In genomic region chr1:33823401-33823800, GRCh38 we compare ENCODE assay signal across 23 cellular contexts. TPM values are rescaled to one million over a fixed set of nuclear protein-coding genes. Genes with fewer than 3 reads are reported as not detected.
DNase-seq lines count a peak whose midpoint lies in the region; ATAC-seq and TF ChIP-seq lines count a peak whose summit lies in the region.
"Had no signal": no experiment of that assay in that cellular context is flagged by ENCODE, and none has a peak within 500 bp of the region (broad histone marks: within the 10 kb centered on the region; RNA-seq: fewer than 3 reads in every experiment).

No MANE protein-coding gene starts in this region.

- CTCF ChIA-PET in Caco-2 (lab: Charles Lee), result no interaction called here

- no peak overlapping the region for H3K4me3 Mint-ChIP-seq in endodermal cell
- H3K4me3 Mint-ChIP-seq in Caco-2 (ENCODE audit: unreplicated experiment), result no peak overlapping the region
- H3K4me3 Mint-ChIP-seq: CD14-positive monocyte; CD4-positive, alpha-beta memory T cell; CD4-positive, CD25-positive, alpha-beta regulatory T cell; CD8-positive, alpha-beta memory T cell had no signal

- H3K4me3 ChIP-seq in right atrium auricular region (no peak overlapping the region), heart left ventricle (no peak overlapping the region), endodermal cell (ENCODE audit: low read length) (no peak overlapping the region), lung (no peak overlapping the region), vagina (no peak overlapping the region), Caco-2 (ENCODE audit: low read depth, low read length) (no peak overlapping the region)
- H3K4me3 ChIP-seq: BLaER1, GM12878 had no signal

- H3K27ac Mint-ChIP-seq in endodermal cell, result no peak overlapping the region
- no peak overlapping the region for H3K27ac Mint-ChIP-seq in Caco-2 (ENCODE audit: unreplicated experiment)
- H3K27ac Mint-ChIP-seq: CD4-positive, alpha-beta memory T cell; CD4-positive, CD25-positive, alpha-beta regulatory T cell; CD8-positive, alpha-beta memory T cell had no signal

- H3K36me3 Mint-ChIP-seq in endodermal cell (ENCODE audit: low read depth), result no peaks in the 10 kb centered on the region
- no peaks in the 10 kb centered on the region for H3K36me3 Mint-ChIP-seq in Caco-2 (ENCODE audit: insufficient read depth, unreplicated experiment)
- H3K36me3 Mint-ChIP-seq: CD14-positive monocyte; CD4-positive, alpha-beta memory T cell; CD4-positive, CD25-positive, alpha-beta regulatory T cell had no signal

- H3K27me3 ChIP-seq in right atrium auricular region (no peaks in the 10 kb centered on the region), heart left ventricle (peaks cover 0 to 8% (median 0%) of the 10 kb centered on the region in 9 donors), endodermal cell (ENCODE audit: control insufficient read depth, insufficient read depth, low read length, poor library complexity, severe bottlenecking) (no peaks in the 10 kb centered on the region), lung (ENCODE audit: control insufficient read depth, insufficient read depth) (no peaks in the 10 kb centered on the region), vagina (no peaks in the 10 kb centered on the region), Caco-2 (replicated peaks; ENCODE audit: control insufficient read depth, insufficient read depth, low read length) (no peaks in the 10 kb centered on the region)
- H3K27me3 ChIP-seq: BE2C, BLaER1 had no signal

- TF ChIP-seq POLR2A in heart left ventricle (IDR thresholded peaks at IDR 0.05) (no peak), vagina (IDR thresholded peaks at IDR 0.05) (no peak)

- H3K4me1 ChIP-seq in right atrium auricular region, result no peaks in the 10 kb centered on the region
- no peaks in the 10 kb centered on the region for H3K4me1 ChIP-seq in heart left ventricle
- H3K4me1 ChIP-seq in endodermal cell (ENCODE audit: control insufficient read depth, insufficient read depth, low read length), result no peaks in the 10 kb centered on the region
- H3K4me1 ChIP-seq in lung (ENCODE audit: control insufficient read depth in 2 of 2, insufficient read depth in 2 of 2, low read length in 2 of 2), result no peaks in the 10 kb centered on the region
- H3K4me1 ChIP-seq in vagina, result no peaks in the 10 kb centered on the region
- H3K4me1 ChIP-seq in Caco-2, result no peaks in the 10 kb centered on the region
- H3K4me1 ChIP-seq: BE2C, BLaER1 had no signal

- no peaks in the 10 kb centered on the region for H3K9me3 ChIP-seq in right atrium auricular region
- H3K9me3 ChIP-seq in heart left ventricle, result no peaks in the 10 kb centered on the region
- H3K9me3 ChIP-seq in endodermal cell (ENCODE audit: control insufficient read depth, low read length), result peaks cover 3% of the 10 kb centered on the region
- H3K9me3 ChIP-seq in lung (ENCODE audit: control insufficient read depth in 2 of 2, insufficient read depth in 1 of 2, low read length in 1 of 2), result no peaks in the 10 kb centered on the region
- no peaks in the 10 kb centered on the region for H3K9me3 ChIP-seq in vagina
- H3K9me3 ChIP-seq in Caco-2, result no peaks in the 10 kb centered on the region
- H3K9me3 ChIP-seq: BE2C had no signal

- DNase-seq in right atrium auricular region (ENCODE audit: low spot score), result peak; percentile 23
- DNase-seq in heart left ventricle, result no peak
- DNase-seq in endodermal cell, result peak; percentile 7
- DNase-seq in lung (ENCODE audit: low spot score), result peak; percentile 4
- peak; percentile 44 to 91 for DNase-seq in vagina (ENCODE audit: extremely low spot score in 2 of 2)
- no peak for DNase-seq in GDM1 (lab: John Stamatoyannopoulos, UW)
- no peak for DNase-seq in Caco-2
- DNase-seq: 8988T; ACHN; BE2C; C1 segment of cervical spinal cord; Calu3; CD4-positive, alpha-beta memory T cell; CD4-positive, CD25-positive, alpha-beta regulatory T cell; CD8-positive, alpha-beta memory T cell; COR-L47; DMS79 treated with DMSO at 0.1 percent for 48 hours had no signal

- intact Hi-C loops in heart left ventricle (cut with DNase I) (no loop called here), vagina (cut with DNase I) (no loop called here), Caco-2 (cut with micrococcal nuclease; ENCODE audit: unreplicated experiment) (no loop called here)

- H3K27ac ChIP-seq in right atrium auricular region (no peak overlapping the region), heart left ventricle (no peak overlapping the region), endodermal cell (ENCODE audit: low read depth, low read length) (no peak overlapping the region), lung (ENCODE audit: low read depth in 1 of 2, low read length in 1 of 2) (no peak overlapping the region), vagina (no peak overlapping the region)
- H3K27ac ChIP-seq: BLaER1 had no signal

- peaks cover 10% of the 10 kb centered on the region for H3K9me3 Mint-ChIP-seq in endodermal cell
- H3K9me3 Mint-ChIP-seq in Caco-2 (ENCODE audit: unreplicated experiment), result no peaks in the 10 kb centered on the region

- H3K27me3 Mint-ChIP-seq in endodermal cell (ENCODE audit: insufficient read depth) (peaks cover 10% of the 10 kb centered on the region), Caco-2 (ENCODE audit: insufficient read depth, unreplicated experiment) (peaks cover 6% of the 10 kb centered on the region)
- H3K27me3 Mint-ChIP-seq: CD4-positive, CD25-positive, alpha-beta regulatory T cell had no signal

- H3K36me3 ChIP-seq in right atrium auricular region (no peaks in the 10 kb centered on the region), heart left ventricle (no peaks in the 10 kb centered on the region), endodermal cell (ENCODE audit: control insufficient read depth, insufficient read depth, low read length) (no peaks in the 10 kb centered on the region), lung (ENCODE audit: control insufficient read depth in 2 of 2, insufficient read depth in 2 of 2, low read length in 2 of 2) (no peaks in the 10 kb centered on the region), vagina (no peaks in the 10 kb centered on the region), Caco-2 (ENCODE audit: control insufficient read depth, insufficient read depth, low read length) (no peaks in the 10 kb centered on the region)
- H3K36me3 ChIP-seq: BE2C, BLaER1 had no signal

- TF ChIP-seq CTCF in right atrium auricular region (IDR thresholded peaks at IDR 0.05) (no peak), heart left ventricle (IDR thresholded peaks at IDR 0.05) (no peak), endodermal cell (conservative IDR thresholded peaks at IDR 0.05) (no peak), lung (IDR thresholded peaks at IDR 0.05; ENCODE audit: control extremely low read depth, extremely low read depth) (no peak), vagina (IDR thresholded peaks at IDR 0.05) (no peak), Caco-2 (IDR thresholded peaks at IDR 0.05; ENCODE audit: insufficient read depth in 1 of 2, low read depth in 1 of 2, low read length in 1 of 2, severe bottlenecking in 1 of 2, unreplicated experiment in 1 of 2) (no peak)

- POLR2A ChIA-PET in Caco-2 (lab: Charles Lee), result no interaction called here

- H3K4me1 Mint-ChIP-seq in endodermal cell (no peaks in the 10 kb centered on the region), Caco-2 (ENCODE audit: low read depth, unreplicated experiment) (no peaks in the 10 kb centered on the region)
- H3K4me1 Mint-ChIP-seq: CD14-positive monocyte; CD4-positive, alpha-beta memory T cell; CD4-positive, CD25-positive, alpha-beta regulatory T cell; CD8-positive, alpha-beta memory T cell had no signal

- 88 to 95% (median 93%) methylated on average over 2 of the region's 2 CpGs for WGBS in heart left ventricle, 4 donors
- WGBS in endodermal cell (ENCODE audit: insufficient coverage in 1 of 2, insufficient read length in 1 of 2), 2 experiments, result 83 to 87% methylated on average over 1 to 2 of the region's 2 CpGs
- 93% methylated on average over 2 of the region's 2 CpGs for WGBS in lung, 2 donors

- H3K9ac ChIP-seq in endodermal cell (ENCODE audit: extremely low read depth, low read length, poor library complexity, severe bottlenecking), result no peak overlapping the region
- H3K9ac ChIP-seq: BLaER1 had no signal

- ATAC-seq in heart left ventricle (no peak), lung (ENCODE audit: insufficient read depth, low FRiP score) (no peak), HG02840 (IDR thresholded peaks at IDR 0.05; ENCODE audit: low FRiP score, unreplicated experiment) (no peak)
- ATAC-seq: GM12878 had no signal

- no TSS peak for BruUV-seq in Caco-2 (replicated peaks; lab: Mats Ljungman, UMichigan)

RNA-seq across cellular contexts. Expression of gene HMGB4, which starts 40.5 kb away (rescaled TPM):
- not detected for total RNA-seq in right atrium auricular region
- total RNA-seq in heart left ventricle, result not detected
- not detected for polyA plus RNA-seq in heart left ventricle
- total RNA-seq in endodermal cell, result not detected
- polyA plus RNA-seq in endodermal cell (2013, experiment 1 of 2), result not detected
- not detected for polyA plus RNA-seq in endodermal cell (2013, experiment 2 of 2)
- total RNA-seq in lung, result not detected
- not detected for polyA plus RNA-seq in lung
- total RNA-seq in vagina, result not detected
- not detected in 2 replicates for total RNA-seq in Caco-2 (2022)
- total RNA-seq: A673; Calu3; CD4-positive, alpha-beta memory T cell; CD4-positive, CD25-positive, alpha-beta regulatory T cell; CD8-positive, alpha-beta memory T cell; GM12878 had no signal
- polyA plus RNA-seq: AG04450; CD14-positive monocyte; CD4-positive, alpha-beta memory T cell; CD4-positive, CD25-positive, alpha-beta regulatory T cell; CD8-positive, alpha-beta memory T cell; GM12878 had no signal

Comparison
In these comparisons a context has a peak if more than half of its experiments do, and no peak if none do; other contexts are left out.
1. DNase-seq: peak in right atrium auricular region (single experiment), endodermal cell (single experiment), lung (single experiment) and vagina (2 of 2); none in heart left ventricle (0 of 5), GDM1 (single experiment) and Caco-2 (0 of 2).